Comparison of ENCODE assay signal across 1 cellular context in genomic region chr11:36109499-36109849, GRCh38.
A peak's percentile ranks its signal among the peaks of the same experiment; 100 is the strongest.
TF ChIP-seq lines count a peak whose summit lies in the region.

No MANE protein-coding gene starts in this region.

TF ChIP-seq in K562, 482 proteins besides CTCF, POLR2A, EP300 and RAD21 (continued from another document and continues in another):
- TF ChIP-seq VEZF1 (CRISPR knock-in tag; IDR thresholded peaks at IDR 0.05) (peak; percentile 19; the same call in 1 of the 2 replicates), ZNF134 (CRISPR knock-in tag; conservative IDR thresholded peaks at IDR 0.05) (no peak), ZNF589 (CRISPR knock-in tag; IDR thresholded peaks at IDR 0.05; ENCODE audit: low read depth) (no peak), RREB1 (CRISPR knock-in tag; IDR thresholded peaks at IDR 0.05) (no peak), SFPQ (IDR thresholded peaks at IDR 0.05; ENCODE audit: low read depth, low read length) (no peak), BCL6 (CRISPR knock-in tag; IDR thresholded peaks at IDR 0.05) (no peak), MGA (IDR thresholded peaks at IDR 0.05) (peak; percentile 78), SP1 (CRISPR knock-in tag; IDR thresholded peaks at IDR 0.05) (no peak), SUPT5H (IDR thresholded peaks at IDR 0.05) (no peak), BHLHE40 (IDR thresholded peaks at IDR 0.05; ENCODE audit: low read length) (no peak), SMARCB1 (IDR thresholded peaks at IDR 0.05; ENCODE audit: insufficient read length, low read depth) (no peak), ZNF445 (CRISPR knock-in tag; IDR thresholded peaks at IDR 0.05; ENCODE audit: low read depth) (no peak), ELF4 (CRISPR knock-in tag; IDR thresholded peaks at IDR 0.05) (no peak), GATA2 (CRISPR knock-in tag; IDR thresholded peaks at IDR 0.05) (no peak), ELK1 (CRISPR knock-in tag; IDR thresholded peaks at IDR 0.05) (no peak), RNF219 (CRISPR knock-in tag; IDR thresholded peaks at IDR 0.05) (no peak), GATAD2B (IDR thresholded peaks at IDR 0.05; ENCODE audit: borderline replicate concordance) (no peak), MCM2 (IDR thresholded peaks at IDR 0.05; ENCODE audit: low read depth) (no peak), CUX1 (CRISPR knock-in tag; IDR thresholded peaks at IDR 0.05) (no peak)
